25 cellular contexts compared by ENCODE assay signal in genomic region chr6:105251689-105252088, GRCh38.
"Had no signal": no experiment of that assay in that cellular context is flagged by ENCODE, and none has a peak within 500 bp of the region (broad histone marks: within the 10 kb centered on the region; RNA-seq: fewer than 3 reads in every experiment).

No MANE protein-coding gene starts in this region.

- ATAC-seq: left cardiac atrium; left lung; lower lobe of right lung; naive thymus-derived CD4-positive, alpha-beta T cell; natural killer cell treated with Interleukin-12 subunit alpha and Interleukin-12 subunit beta and Interleukin-15 and Interleukin-18, amount 100 ng/mL, for 72 hours; pancreas; right cardiac atrium; sciatic nerve; stimulated activated naive B cell treated with anti-CD40 and anti-IgM and Interleukin-4, amounts not matched to agents 10 μg/mL and 1 μg/mL and 100 μg/mL, for 72 hours; stimulated activated naive CD8-positive, alpha-beta T cell treated with anti-CD3 and anti-CD28 coated beads, Interleukin-15, Interleukin-2, amounts not matched to agents 100 U/mL and 50 U/mL, for 24 hours had no signal

- DNase-seq: hippocampal formation; kidney glomerular epithelial cell; left cardiac atrium; left lung; lower lobe of right lung; mammary epithelial cell; mesendoderm; naive thymus-derived CD4-positive, alpha-beta T cell; pancreas; posterior cingulate gyrus; retina; right cardiac atrium; stimulated activated CD4-positive, alpha-beta T cell treated with anti-CD3 and anti-CD28 coated beads, Interleukin-12 subunit alpha, Interleukin-12 subunit beta, amount 100 ng/mL, for 4 hours; stimulated activated CD4-positive, alpha-beta T cell treated with anti-CD3 and anti-CD28 coated beads, Interleukin-15, amount 100 ng/mL, for 24 hours; stimulated activated CD4-positive, alpha-beta T cell treated with anti-CD3 and anti-CD28 coated beads, Interleukin-2, amount 100 ng/mL, for 24 hours; stimulated activated CD4-positive, alpha-beta T cell treated with anti-CD3 and anti-CD28 coated beads, Interleukin-4, amount 100 ng/mL, for 1 hour; stimulated activated naive B cell treated with anti-CD40 and anti-IgM and Interleukin-4, amounts not matched to agents 10 μg/mL and 1 μg/mL and 100 μg/mL, for 72 hours; stimulated activated naive CD8-positive, alpha-beta T cell treated with anti-CD3 and anti-CD28 coated beads, Interleukin-15, Interleukin-2, amounts not matched to agents 100 U/mL and 50 U/mL, for 24 hours; stomach; testis; thyroid gland; transverse colon; upper lobe of left lung had no signal
